Comparison of ENCODE assay signal across 22 cellular contexts in genomic region chr6:144722214-144722737, GRCh38.
DNase-seq lines count a peak whose midpoint lies in the region; ATAC-seq, FAIRE-seq and TF ChIP-seq lines count a peak whose summit lies in the region.
"Had no signal": no experiment of that assay in that cellular context is flagged by ENCODE, and none has a peak within 500 bp of the region (broad histone marks: within the 10 kb centered on the region; RNA-seq: fewer than 3 reads in every experiment).

No MANE protein-coding gene starts in this region.

- no peak overlapping the region for H3K56ac ChIP-seq in H1 (replicated peaks; ENCODE audit: insufficient read length, low read depth, low read length)

- H3K4me1 Mint-ChIP-seq in T-helper 17 cell = peaks cover 21% of the 10 kb centered on the region

- H2BK120ac ChIP-seq in H1 (replicated peaks; ENCODE audit: low read depth, low read length) = no peak overlapping the region

- no peaks in the 10 kb centered on the region for H3K79me2 ChIP-seq in H1 (ENCODE audit: control insufficient read depth in 1 of 2, insufficient read depth in 2 of 2, low read length in 2 of 2)

- H3K27me3 Mint-ChIP-seq in T-helper 17 cell = no peaks in the 10 kb centered on the region

- ATAC-seq in heart right ventricle (no peak), T-helper 17 cell (no peak), sciatic nerve (no peak)
- ATAC-seq: esophagus mucosa, Right ventricle myocardium inferior had no signal

- H2AK5ac ChIP-seq in H1 (ENCODE audit: low read depth, low read length) = no peak overlapping the region

- H3K23ac ChIP-seq in H1 (ENCODE audit: insufficient read length) = no peak overlapping the region

- H3K14ac ChIP-seq in H1 (ENCODE audit: insufficient read length) = no peak overlapping the region

- POLR2A ChIA-PET in H1 (lab: Charles Lee; ENCODE audit: partially characterized antibody) (no interaction called here), A673 (lab: Charles Lee; ENCODE audit: low non-redundant PET) (interaction anchor here (0.6 kb wide), 1 partner anchor 676 kb away, joined by 3 read pairs; no protein-coding TSS in a partner anchor)

- no peaks in the 10 kb centered on the region for H3K27me3 ChIP-seq in cardiac muscle cell
- H3K27me3 ChIP-seq in heart right ventricle = no peaks in the 10 kb centered on the region
- H3K27me3 ChIP-seq in H1 (replicated peaks in 1 of 4; ENCODE audit: control insufficient read depth in 3 of 4, extremely low read depth in 1 of 4, insufficient read depth in 3 of 4, low read length in 3 of 4) = no peaks in the 10 kb centered on the region
- no peaks in the 10 kb centered on the region for H3K27me3 ChIP-seq in A673 (replicated peaks; ENCODE audit: insufficient read depth, low read depth, low read length, poor library complexity)
- H3K27me3 ChIP-seq: suprapubic skin, vagina had no signal

- peak overlapping the region; percentile 38; the same call in 1 of the 2 replicates for H2BK5ac ChIP-seq in H1 (ENCODE audit: low read depth, low read length)

- no peak overlapping the region for H3K4me2 ChIP-seq in H1 (ENCODE audit: insufficient read depth in 1 of 2, low read depth in 2 of 2, low read length in 2 of 2)

- H4K91ac ChIP-seq in H1 (replicated peaks; ENCODE audit: insufficient read length, low read length) = no peak overlapping the region

- H3K9me3 ChIP-seq in cardiac muscle cell (ENCODE audit: low read depth) (no peaks in the 10 kb centered on the region), heart right ventricle (no peaks in the 10 kb centered on the region), T-helper 17 cell (ENCODE audit: control insufficient read depth, low read length, poor library complexity, severe bottlenecking) (no peaks in the 10 kb centered on the region), H1 (ENCODE audit: insufficient read depth in 2 of 2, low read depth in 1 of 2, low read length in 1 of 2) (no peaks in the 10 kb centered on the region), A673 (ENCODE audit: low read depth, low read length, poor library complexity, severe bottlenecking) (no peaks in the 10 kb centered on the region)
- H3K9me3 ChIP-seq: left ventricle myocardium inferior, suprapubic skin, vagina had no signal

- H2BK12ac ChIP-seq in H1 (ENCODE audit: low read depth, low read length) = no peak overlapping the region

- H2AFZ ChIP-seq in H1 (ENCODE audit: low read length) = no peak overlapping the region

- BruUV-seq in A673 (replicated peaks; lab: Mats Ljungman, UMichigan) = no TSS peak

- H3K9ac ChIP-seq in H1 (replicated peaks in 1 of 4; ENCODE audit: extremely low read depth in 1 of 4, low read depth in 3 of 4, low read length in 3 of 4) = no peak overlapping the region

- no peak overlapping the region for H2BK20ac ChIP-seq in H1 (ENCODE audit: low read length)

- H3K36me3 ChIP-seq in cardiac muscle cell (no peaks in the 10 kb centered on the region), heart right ventricle (peaks cover 0 to 18% (median 0%) of the 10 kb centered on the region in 9 donors), H1 (ENCODE audit: control insufficient read depth in 2 of 4, insufficient read depth in 4 of 4, low read length in 3 of 4) (peaks cover 0 to 2% (median 0%) of the 10 kb centered on the region in 4 experiments; a peak in 2 of 8 replicates), A673 (ENCODE audit: insufficient read depth, low read length, poor library complexity, severe bottlenecking) (no peaks in the 10 kb centered on the region)
- H3K36me3 ChIP-seq: suprapubic skin, vagina had no signal

- H3K4me1 ChIP-seq in cardiac muscle cell (ENCODE audit: low read depth) = peaks cover 4% of the 10 kb centered on the region
- peaks cover 0 to 3% (median 0%) of the 10 kb centered on the region in 9 donors for H3K4me1 ChIP-seq in heart right ventricle
- H3K4me1 ChIP-seq in H1 (replicated peaks in 1 of 4; ENCODE audit: control insufficient read depth in 3 of 4, insufficient read depth in 4 of 4, low read length in 3 of 4) = peaks cover 2 to 8% (median 2%) of the 10 kb centered on the region in 4 experiments; a peak in 5 of 7 replicates
- H3K4me1 ChIP-seq in A673 (ENCODE audit: insufficient read depth, low read length, poor library complexity, severe bottlenecking) = no peaks in the 10 kb centered on the region
- H3K4me1 ChIP-seq: vagina had no signal

- H2BK15ac ChIP-seq in H1 (ENCODE audit: low read length) = no peak overlapping the region

- no peak for TF ChIP-seq RAD21 in H1 (IDR thresholded peaks at IDR 0.05 in 1 of 2, conservative IDR thresholded peaks at IDR 0.05 in 1 of 2; ENCODE audit: low read depth in 2 of 2, low read length in 2 of 2)

- CTCF ChIA-PET in H1 (lab: Charles Lee; ENCODE audit: partially characterized antibody) (no interaction called here), A673 (lab: Charles Lee) (no interaction called here)

- no peak overlapping the region for H3K18ac ChIP-seq in H1 (ENCODE audit: extremely low read depth, low read length)

- peak overlapping the region; percentile 75 for H3K27ac Mint-ChIP-seq in T-helper 17 cell

- intact Hi-C loops in heart right ventricle (cut with DNase I) = no loop called here
- intact Hi-C loops in sciatic nerve (cut with DNase I) = no loop called here
- intact Hi-C loops in A673 (cut with micrococcal nuclease; ENCODE audit: unreplicated experiment) = no loop called here

- no peak for TF ChIP-seq EP300 in H1 (IDR thresholded peaks at IDR 0.05; ENCODE audit: borderline replicate concordance in 1 of 2, low read depth in 2 of 2, low read length in 2 of 2)

- peak in 1 of 2 donors; percentile 30 for DNase-seq in cardiac muscle cell (ENCODE audit: low read depth in 1 of 2, low spot score in 1 of 2)
- no peak for DNase-seq in heart right ventricle
- no peak for DNase-seq in T-helper 17 cell
- no peak for DNase-seq in H1 (ENCODE audit: low read depth in 1 of 2, low spot score in 2 of 2)
- DNase-seq in sciatic nerve (ENCODE audit: low spot score) = no peak
- DNase-seq in NCI-H774 (lab: John Stamatoyannopoulos, UW) = no peak
- no peak for DNase-seq in NCI-H524 treated with DMSO at 0.1 percent for 48 hours (lab: John Stamatoyannopoulos, UW)
- no peak for DNase-seq in A673 (ENCODE audit: low spot score)
- DNase-seq: ACHN; activated CD4-positive, alpha-beta T cell treated with anti-CD3 and anti-CD28 coated beads, Interleukin-2, amount 50 U/mL, for 4 hours; activated T-cell treated with anti-CD3 and anti-CD28 coated beads for 4 hours; effector CD4-positive, alpha-beta T cell; left ventricle myocardium inferior; midbrain; NCI-H1105 treated with DMSO at 0.1 percent for 48 hours; NCI-H510A treated with DMSO at 0.1 percent for 48 hours; SW 1271 had no signal

- no peak overlapping the region for H4K8ac ChIP-seq in H1 (ENCODE audit: extremely low read depth, insufficient read depth, low read length)

- WGBS in heart right ventricle, 2 donors = 95 to 98% methylated on average over 3 of the region's 3 CpGs
- 99 to 100% methylated on average over 1 to 3 of the region's 3 CpGs for WGBS in H1 (ENCODE audit: extremely low coverage in 1 of 2, insufficient coverage in 1 of 2, insufficient read length in 1 of 2, insufficient replicate concordance in 2 of 2, low coverage in 1 of 2, low lambda C conversion rate in 2 of 2, missing lambda C conversion rate in 1 of 2), 2 experiments

- H4K20me1 ChIP-seq in H1 (replicated peaks in 1 of 2; ENCODE audit: control insufficient read depth in 1 of 2, insufficient read depth in 2 of 2, low read length in 2 of 2) = no peaks in the 10 kb centered on the region

- H3K23me2 ChIP-seq in H1 (ENCODE audit: low read depth, low read length) = no peaks in the 10 kb centered on the region

- H3K79me1 ChIP-seq in H1 (ENCODE audit: low read depth, low read length) = no peaks in the 10 kb centered on the region; the same call in none of the 2 replicates

- FAIRE-seq in H1 (lab: Jason Lieb, UNC) = no peak

- H4K5ac ChIP-seq in H1 (ENCODE audit: insufficient read length, low read depth, low read length) = no peak overlapping the region

- no peak overlapping the region for H3K4me3 Mint-ChIP-seq in T-helper 17 cell

- peaks cover 11% of the 10 kb centered on the region for H3K36me3 Mint-ChIP-seq in T-helper 17 cell (ENCODE audit: low read depth)

- H3K4me3 ChIP-seq in cardiac muscle cell = no peak overlapping the region
- H3K4me3 ChIP-seq in heart right ventricle = no peak overlapping the region
- H3K4me3 ChIP-seq in H1 (ENCODE audit: extremely low read depth in 1 of 4, insufficient read depth in 2 of 4, low read depth in 3 of 4, low read length in 4 of 4) = no peak overlapping the region
- no peak overlapping the region for H3K4me3 ChIP-seq in A673 (ENCODE audit: low read depth, low read length, poor library complexity, severe bottlenecking)
- H3K4me3 ChIP-seq: left ventricle myocardium inferior, suprapubic skin, vagina had no signal

- no peak for TF ChIP-seq CTCF in cardiac muscle cell (IDR thresholded peaks at IDR 0.05; ENCODE audit: low read depth, low read length)
- no peak for TF ChIP-seq CTCF in heart right ventricle (IDR thresholded peaks at IDR 0.05)
- no peak for TF ChIP-seq CTCF in H1 (IDR thresholded peaks at IDR 0.05; ENCODE audit: control extremely low read depth in 1 of 3, insufficient read depth in 1 of 3, low read depth in 1 of 3, low read length in 3 of 3)
- no peak for TF ChIP-seq CTCF in A673 (conservative IDR thresholded peaks at IDR 0.05; ENCODE audit: low read depth, low read length)

- no peak for TF ChIP-seq POLR2A in H1 (IDR thresholded peaks at IDR 0.05; ENCODE audit: control extremely low read depth in 1 of 2, low read depth in 2 of 2, low read length in 2 of 2)

- no peak overlapping the region for H3K4ac ChIP-seq in H1 (replicated peaks; ENCODE audit: insufficient read length, low read depth, low read length)

- H3K27ac ChIP-seq in cardiac muscle cell (peak overlapping the region; percentile 32), heart right ventricle (no peak overlapping the region), H1 (ENCODE audit: low read depth, low read length) (no peak overlapping the region), A673 (ENCODE audit: low read depth, low read length, poor library complexity, severe bottlenecking) (no peak overlapping the region)
- H3K27ac ChIP-seq: C4-2B, left ventricle myocardium inferior, suprapubic skin, vagina had no signal

TF ChIP-seq in H1, 55 proteins besides CTCF, POLR2A, EP300 and RAD21 (continues in another document):
- no peak for TF ChIP-seq CBX8 (IDR thresholded peaks at IDR 0.05; ENCODE audit: borderline replicate concordance, low read depth, low read length)
- TF ChIP-seq TAF7 (optimal IDR thresholded peaks at IDR 0.05; ENCODE audit: borderline replicate concordance, low read depth, low read length) = no peak
- TF ChIP-seq E2F6 (IDR thresholded peaks at IDR 0.05) = no peak
- no peak for TF ChIP-seq BCL11A (IDR thresholded peaks at IDR 0.05; ENCODE audit: low read depth in 2 of 2, low read length in 2 of 2)
- no peak for TF ChIP-seq TCF12 (IDR thresholded peaks at IDR 0.05; ENCODE audit: low read depth, low read length)
- no peak for TF ChIP-seq FOSL1 (IDR thresholded peaks at IDR 0.05; ENCODE audit: insufficient read depth, low read depth, low read length)
- no peak for TF ChIP-seq CHD2 (IDR thresholded peaks at IDR 0.05; ENCODE audit: low read length)
